ENCODE assay signal across 13 cellular contexts in genomic region chr7:17166824-17167379, GRCh38.
DNase-seq lines count a peak whose midpoint lies in the region; ATAC-seq and TF ChIP-seq lines count a peak whose summit lies in the region.
"Had no signal": no experiment of that assay in that cellular context is flagged by ENCODE, and none has a peak within 500 bp of the region (broad histone marks: within the 10 kb centered on the region; RNA-seq: fewer than 3 reads in every experiment).

No MANE protein-coding gene starts in this region.

- no peaks in the 10 kb centered on the region for H3K36me3 ChIP-seq in prostate gland
- H3K36me3 ChIP-seq: BLaER1 treated with 17β-estradiol and CSF1 and Interleukin-3, amounts not matched to agents 10 nM and 100 nM; MG63; right lobe of liver had no signal

- no peaks in the 10 kb centered on the region for H3K4me1 ChIP-seq in prostate gland (replicated peaks)
- H3K4me1 ChIP-seq: BLaER1 treated with 17β-estradiol and CSF1 and Interleukin-3, amounts not matched to agents 10 nM and 100 nM; right lobe of liver had no signal

- WGBS in prostate gland, result 81% methylated on average over 4 of the region's 4 CpGs

- intact Hi-C loops in Calu3 (cut with micrococcal nuclease; ENCODE audit: unreplicated experiment), result no loop called here
- intact Hi-C loops in prostate gland (cut with DNase I), result no loop called here

- H3K27ac ChIP-seq in prostate gland, result no peak overlapping the region
- H3K27ac ChIP-seq: BLaER1 treated with 17β-estradiol and CSF1 and Interleukin-3, amounts not matched to agents 10 nM and 100 nM; right lobe of liver had no signal

- TF ChIP-seq POLR2A in prostate gland (IDR thresholded peaks at IDR 0.05), result no peak

- CTCF ChIA-PET in Calu3 (lab: Charles Lee), result no interaction called here

- no peaks in the 10 kb centered on the region for H3K9me3 ChIP-seq in prostate gland
- H3K9me3 ChIP-seq: BLaER1 treated with 17β-estradiol and CSF1 and Interleukin-3, amounts not matched to agents 10 nM and 100 nM; MG63; right lobe of liver had no signal

- H3K27me3 Mint-ChIP-seq in Calu3 (ENCODE audit: unreplicated experiment), result no peaks in the 10 kb centered on the region
- no peaks in the 10 kb centered on the region for H3K27me3 Mint-ChIP-seq in HFFc6 (ENCODE audit: insufficient read depth)

- H3K4me3 Mint-ChIP-seq in Calu3 (ENCODE audit: low read depth, unreplicated experiment) (no peak overlapping the region), HFFc6 (no peak overlapping the region)

- H3K36me3 Mint-ChIP-seq in Calu3 (ENCODE audit: insufficient read depth, unreplicated experiment), result peaks cover 10% of the 10 kb centered on the region
- no peaks in the 10 kb centered on the region for H3K36me3 Mint-ChIP-seq in HFFc6 (ENCODE audit: low read depth)

- ATAC-seq in GM18520 (IDR thresholded peaks at IDR 0.05; ENCODE audit: unreplicated experiment), result peak; percentile 60
- peak; percentile 97 for ATAC-seq in GM21723 (IDR thresholded peaks at IDR 0.05; ENCODE audit: unreplicated experiment)
- peak; percentile 88 for ATAC-seq in HG03432 (IDR thresholded peaks at IDR 0.05; ENCODE audit: unreplicated experiment)
- ATAC-seq: right lobe of liver, SK-N-SH treated with all-trans-retinoic acid at 6 μM for 48 hours had no signal

- H3K4me3 ChIP-seq in prostate gland, result no peak overlapping the region
- H3K4me3 ChIP-seq: BLaER1 treated with 17β-estradiol and CSF1 and Interleukin-3, amounts not matched to agents 10 nM and 100 nM; MG63; right lobe of liver had no signal

- H3K27ac Mint-ChIP-seq in Calu3 (ENCODE audit: unreplicated experiment), result peak overlapping the region; percentile 52
- H3K27ac Mint-ChIP-seq in HFFc6, result no peak overlapping the region

- no TSS peak for BruUV-seq in Calu3 (replicated peaks; lab: Mats Ljungman, UMichigan)

- H3K27me3 ChIP-seq in prostate gland (replicated peaks; ENCODE audit: insufficient read depth), result no peaks in the 10 kb centered on the region
- H3K27me3 ChIP-seq: BLaER1 treated with 17β-estradiol and CSF1 and Interleukin-3, amounts not matched to agents 10 nM and 100 nM; MG63; right lobe of liver had no signal

- H3K4me1 Mint-ChIP-seq in Calu3 (ENCODE audit: low read depth, unreplicated experiment) (peaks cover 42% of the 10 kb centered on the region), HFFc6 (ENCODE audit: low read depth) (no peaks in the 10 kb centered on the region)

- no peak for TF ChIP-seq CTCF in Calu3 (IDR thresholded peaks at IDR 0.05; ENCODE audit: unreplicated experiment)
- TF ChIP-seq CTCF in HFFc6 (IDR thresholded peaks at IDR 0.05), result no peak
- TF ChIP-seq CTCF in prostate gland (IDR thresholded peaks at IDR 0.05), result no peak

- DNase-seq in Calu3 (no peak), HFFc6 (no peak), NCI-H128 (lab: John Stamatoyannopoulos, UW; ENCODE audit: unreplicated experiment) (no peak), Ammon's horn (ENCODE audit: low spot score) (no peak), prostate gland (ENCODE audit: low spot score) (no peak)
- DNase-seq: MG63, NCI-H510A treated with DMSO at 0.1 percent for 48 hours, right lobe of liver had no signal

- H3K9me3 Mint-ChIP-seq in Calu3 (ENCODE audit: low read depth, unreplicated experiment) (no peaks in the 10 kb centered on the region), HFFc6 (no peaks in the 10 kb centered on the region; the same call in 1 of the 2 replicates)
